In genomic region chr6:118645395-118645794, GRCh38 we compare ENCODE assay signal across 15 cellular contexts.
"Had no signal": no experiment of that assay in that cellular context is flagged by ENCODE, and none has a peak within 500 bp of the region (broad histone marks: within the 10 kb centered on the region; RNA-seq: fewer than 3 reads in every experiment).

No MANE protein-coding gene starts in this region.

- H3K9me3 ChIP-seq: heart right ventricle, right atrium auricular region, spleen had no signal

- H3K27ac Mint-ChIP-seq: activated CD8-positive, alpha-beta memory T cell treated with anti-CD3 and anti-CD28 coated beads, Interleukin-2, amount 10 ng/mL, durations not matched to agents 7 days and 5 days; activated naive CD8-positive, alpha-beta T cell treated with anti-CD3 and anti-CD28 coated beads, Interleukin-2, amount 10 ng/mL, durations not matched to agents 7 days and 5 days; mesothelial cell of epicardium; type B pancreatic cell had no signal

- H3K27me3 Mint-ChIP-seq: activated CD8-positive, alpha-beta memory T cell treated with anti-CD3 and anti-CD28 coated beads, Interleukin-2, amount 10 ng/mL, durations not matched to agents 7 days and 5 days; activated naive CD8-positive, alpha-beta T cell treated with anti-CD3 and anti-CD28 coated beads, Interleukin-2, amount 10 ng/mL, durations not matched to agents 7 days and 5 days; activated T-cell treated with anti-CD3 and anti-CD28 coated beads, Interleukin-2, amount 50 U/mL, for 24 hours; type B pancreatic cell had no signal

- H3K36me3 Mint-ChIP-seq: mesothelial cell of epicardium had no signal

- H3K36me3 ChIP-seq: heart right ventricle, right atrium auricular region had no signal

- FAIRE-seq: islet of Langerhans had no signal

- ATAC-seq: activated CD8-positive, alpha-beta memory T cell treated with anti-CD3 and anti-CD28 coated beads, Interleukin-2, amount 10 ng/mL, durations not matched to agents 7 days and 5 days had no signal

- H3K4me3 Mint-ChIP-seq: activated CD8-positive, alpha-beta memory T cell treated with anti-CD3 and anti-CD28 coated beads, Interleukin-2, amount 10 ng/mL, durations not matched to agents 7 days and 5 days; activated naive CD8-positive, alpha-beta T cell treated with anti-CD3 and anti-CD28 coated beads, Interleukin-2, amount 10 ng/mL, durations not matched to agents 7 days and 5 days; activated T-cell treated with anti-CD3 and anti-CD28 coated beads, Interleukin-2, amount 50 U/mL, for 24 hours; mesothelial cell of epicardium; type B pancreatic cell had no signal

- H3K27me3 ChIP-seq: heart right ventricle, right atrium auricular region, spleen had no signal

- H3K9me3 Mint-ChIP-seq: activated naive CD8-positive, alpha-beta T cell treated with anti-CD3 and anti-CD28 coated beads, Interleukin-2, amount 10 ng/mL, durations not matched to agents 7 days and 5 days; activated T-cell treated with anti-CD3 and anti-CD28 coated beads, Interleukin-2, amount 50 U/mL, for 24 hours; mesothelial cell of epicardium had no signal

- H3K4me3 ChIP-seq: heart right ventricle, right atrium auricular region, spleen had no signal

- DNase-seq: activated CD8-positive, alpha-beta memory T cell treated with anti-CD3 and anti-CD28 coated beads, Interleukin-2, amount 10 ng/mL, durations not matched to agents 7 days and 5 days; activated effector memory CD4-positive, alpha-beta T cell treated with anti-CD3 and anti-CD28 coated beads, Interleukin-2, amount 50 U/mL, for 16 hours; activated naive CD8-positive, alpha-beta T cell treated with anti-CD3 and anti-CD28 coated beads, Interleukin-2, amount 10 ng/mL, durations not matched to agents 7 days and 5 days; activated T-cell treated with anti-CD3 and anti-CD28 coated beads, Interleukin-2, amount 50 U/mL, for 24 hours; cortex of kidney; effector CD8-positive, alpha-beta T cell; foreskin melanocyte; heart right ventricle; spleen; stimulated activated CD4-positive, alpha-beta T cell treated with anti-CD3 and anti-CD28 coated beads, Interleukin-1b, Interleukin-23, amount 100 ng/mL, for 48 hours; stimulated activated naive CD4-positive, alpha-beta T cell had no signal

- H3K27ac ChIP-seq: heart right ventricle, right atrium auricular region, spleen had no signal
